ENCODE assay signal across 8 cellular contexts in genomic region chr15:99252326-99252725, GRCh38. TPM values are rescaled to one million over a fixed set of nuclear protein-coding genes. Genes with fewer than 3 reads are reported as not detected.
A peak's percentile ranks its signal among the peaks of the same experiment; 100 is the strongest.
DNase-seq lines count a peak whose midpoint lies in the region; ATAC-seq, FAIRE-seq and TF ChIP-seq lines count a peak whose summit lies in the region.

No MANE protein-coding gene starts in this region.

- CTCF ChIA-PET in AG04449 (lab: Yijun Ruan, JAX) (interaction anchor here (1.2 to 3.5 kb wide), 5 partner anchors 20 to 504 kb away, joined by 4 to 15 read pairs (median 9); no protein-coding TSS in a partner anchor), K562 (lab: Yijun Ruan, JAX; ENCODE audit: low intra/inter-chr PET ratio) (no interaction called here)

- WGBS in K562 (ENCODE audit: insufficient coverage, low coverage, missing lambda C conversion rate): 57% methylated on average over 7 of the region's 7 CpGs

- H3K27ac ChIP-seq in K562 (ENCODE audit: extremely low read depth, low read depth, low read length) (no peak overlapping the region), muscle layer of duodenum (ENCODE audit: low read length) (no peak overlapping the region)

- ATAC-seq in K562 (no peak), GM21723 (IDR thresholded peaks at IDR 0.05; ENCODE audit: unreplicated experiment) (no peak), HG03439 (IDR thresholded peaks at IDR 0.05; ENCODE audit: unreplicated experiment) (no peak), GM19035 (IDR thresholded peaks at IDR 0.05; ENCODE audit: unreplicated experiment) (no peak)

- no peak for TF ChIP-seq CTCF in AG04449 (IDR thresholded peaks at IDR 0.05; ENCODE audit: insufficient read depth, low read length, missing control alignments)
- no peak for TF ChIP-seq CTCF in HFF-Myc (IDR thresholded peaks at IDR 0.05; ENCODE audit: low read depth, low read length, missing control alignments)
- TF ChIP-seq CTCF in K562 (IDR thresholded peaks at IDR 0.05 in 2 of 3, conservative IDR thresholded peaks at IDR 0.05 in 1 of 3; ENCODE audit: insufficient read depth in 2 of 3, low read depth in 1 of 3, low read length in 3 of 3): no peak

- peak overlapping the region; percentile 75 for H3K4me3 ChIP-seq in AG04449 (ENCODE audit: low read depth, low read length)
- H3K4me3 ChIP-seq in HFF-Myc (replicated peaks; ENCODE audit: low read depth, low read length): peak overlapping the region; percentile 70
- H3K4me3 ChIP-seq in K562: peak overlapping the region; percentile 71; the same call in 1 of the 2 replicates
- peak overlapping the region; percentile 86 for H3K4me3 ChIP-seq in muscle layer of duodenum (ENCODE audit: low read depth in 1 of 2, low read length in 2 of 2)

- peaks cover 0 to 4% of the 10 kb centered on the region in 2 experiments; a peak in 1 of 5 replicates for H3K4me1 ChIP-seq in K562 (replicated peaks in 1 of 2; ENCODE audit: control insufficient read depth in 2 of 2, insufficient read depth in 2 of 2, low read length in 2 of 2)
- peaks cover 0 to 29% of the 10 kb centered on the region in 2 donors for H3K4me1 ChIP-seq in muscle layer of duodenum (ENCODE audit: control insufficient read depth in 1 of 2, insufficient read depth in 2 of 2, low read length in 2 of 2)

- no peaks in the 10 kb centered on the region for H3K79me2 ChIP-seq in K562 (ENCODE audit: control insufficient read depth, insufficient read depth, low read length)

- TF ChIP-seq EP300 in K562 (IDR thresholded peaks at IDR 0.05; ENCODE audit: low read length): no peak

- H3K27me3 ChIP-seq in K562 (ENCODE audit: control insufficient read depth in 2 of 2, insufficient read depth in 2 of 2, low read length in 2 of 2) (no peaks in the 10 kb centered on the region), muscle layer of duodenum (ENCODE audit: low read depth, low read length) (no peaks in the 10 kb centered on the region)

- in situ Hi-C loops in K562 (cut with MboI): no loop called here

- no peaks in the 10 kb centered on the region for H4K20me1 ChIP-seq in K562 (replicated peaks; ENCODE audit: control insufficient read depth, insufficient read depth, low read length)

- H3K9me1 ChIP-seq in K562 (ENCODE audit: control insufficient read depth, insufficient read depth, low read length): no peaks in the 10 kb centered on the region

- no peak for TF ChIP-seq RAD21 in K562 (CRISPR knock-in tag; conservative IDR thresholded peaks at IDR 0.05 in 1 of 2, IDR thresholded peaks at IDR 0.05 in 1 of 2)

- DNase-seq in AG04449 (ENCODE audit: low read depth, low spot score): no peak
- DNase-seq in HFF-Myc (ENCODE audit: extremely low read depth, low read depth): no peak
- no peak for DNase-seq in K562 (ENCODE audit: extremely low read depth in 1 of 4, low spot score in 3 of 4)
- DNase-seq in DMS153 (lab: John Stamatoyannopoulos, UW): no peak

- FAIRE-seq in K562 (lab: Jason Lieb, UNC): no peak

- BruUV-seq in K562 (replicated peaks; lab: Mats Ljungman, UMichigan): TSS peak; percentile 71

- H2AFZ ChIP-seq in K562 (ENCODE audit: low read depth, low read length): peak overlapping the region; percentile 85; the same call in 1 of the 2 replicates

- POLR2A ChIA-PET in AG04449 (lab: Yijun Ruan, JAX): interaction anchor here (1.6 kb wide), 1 partner anchor 452 kb away, joined by 3 read pairs; no protein-coding TSS in a partner anchor
- POLR2A ChIA-PET in K562 (lab: Yijun Ruan, JAX): interaction anchor here (1.3 kb wide), 1 partner anchor 8 kb away, joined by 5 read pairs; no protein-coding TSS in a partner anchor

- peak overlapping the region; percentile 81; the same call in 1 of the 2 replicates for H3K4me2 ChIP-seq in K562 (ENCODE audit: insufficient read depth, low read length)

- H3K36me3 ChIP-seq in K562 (ENCODE audit: control insufficient read depth, insufficient read depth, low read length) (no peaks in the 10 kb centered on the region), muscle layer of duodenum (ENCODE audit: control insufficient read depth in 1 of 2, insufficient read depth in 2 of 2, low read length in 2 of 2) (peaks cover 0 to 6% of the 10 kb centered on the region in 2 donors)

- no peak for TF ChIP-seq POLR2A in K562 (conservative IDR thresholded peaks at IDR 0.05)

- H3K9me3 ChIP-seq in K562 (replicated peaks; ENCODE audit: control insufficient read depth, insufficient read depth, low read depth, low read length) (no peaks in the 10 kb centered on the region), muscle layer of duodenum (ENCODE audit: control insufficient read depth in 1 of 2, low read length in 2 of 2) (no peaks in the 10 kb centered on the region)

- intact Hi-C loops in K562 (cut with micrococcal nuclease): no loop called here

- H3K9ac ChIP-seq in K562 (ENCODE audit: insufficient read depth in 1 of 2, low read depth in 2 of 2, low read length in 2 of 2): no peak overlapping the region

TF ChIP-seq in K562, 482 proteins besides CTCF, POLR2A, EP300 and RAD21 (continues in another document):
- TF ChIP-seq POLR2B (IDR thresholded peaks at IDR 0.05; ENCODE audit: low read depth, partially characterized antibody) (no peak), TEAD2 (tag; IDR thresholded peaks at IDR 0.05) (no peak), EHMT2 (IDR thresholded peaks at IDR 0.05) (no peak), TAF7 (tag; IDR thresholded peaks at IDR 0.05) (no peak), HDAC3 (IDR thresholded peaks at IDR 0.05; ENCODE audit: borderline replicate concordance, partially characterized antibody) (no peak), FOXK1 (CRISPR knock-in tag; IDR thresholded peaks at IDR 0.05; ENCODE audit: borderline replicate concordance) (no peak), STAG1 (CRISPR knock-in tag; IDR thresholded peaks at IDR 0.05; ENCODE audit: borderline replicate concordance) (no peak), GTF3C2 (IDR thresholded peaks at IDR 0.05; ENCODE audit: borderline replicate concordance, extremely low read depth, insufficient read length) (no peak)

RNA-seq across cellular contexts. Expression of gene LRRC28, which starts 1.0 kb away (rescaled TPM):
- 10.4 and 19.6 TPM in 2 replicates for total RNA-seq in K562 (2011; cell fraction: chromatin; rRNA removed; ENCODE audit: low replicate concordance)
- total RNA-seq in K562 (2011; cell fraction: nucleolus; rRNA removed): 4.2 and 11.6 TPM in 2 replicates
- total RNA-seq in K562 (2011; cell fraction: nucleoplasm; rRNA removed): 9.2 and 15.8 TPM in 2 replicates
- total RNA-seq in K562 (2014; rRNA removed) (6.8 and 8.1 TPM in 2 replicates), K562 (2014; rRNA removed; fragmentation: Illumina TruSeq; extraction: Trizol) (5.8 and 7.8 TPM in 2 replicates), K562 (2015; rRNA removed; fragmentation: Illumina TruSeq; extraction: Trizol) (6.6 and 7.2 TPM in 2 replicates), K562 (2021) (5.9 and 9.3 TPM in 2 replicates)
- polyA plus RNA-seq in K562 (2011; rRNA removed) (6.5 and 17.4 TPM in 2 replicates), K562 (2014; fragmentation: Illumina TruSeq; extraction: Trizol) (6.7 and 7.9 TPM in 2 replicates), K562 (2014; fragmentation: Nextera tagmentation; extraction: Ambion mirVana) (10 to 100 TPM in 1 of 2 experiments, 1 to 10 TPM in 1; 9.2 to 10.0 TPM), K562 (2014; rRNA removed) (5.5 and 8.6 TPM in 2 replicates)
- polyA plus RNA-seq in K562 (2011; cell fraction: cytosol; rRNA removed): 8.4 and 9.0 TPM in 2 replicates
- polyA plus RNA-seq in K562 (2011; cell fraction: nucleus; rRNA removed): 6.5 and 10.0 TPM in 2 replicates
- polyA plus RNA-seq in K562 (2012): 5.6 and 11.3 TPM in 2 replicates
- 11.1 and 19.8 TPM in 2 replicates for polyA minus RNA-seq in K562 (2011; rRNA and poly(A)+ RNA removed)
- polyA minus RNA-seq in K562 (2011; cell fraction: cytosol; rRNA and poly(A)+ RNA removed): 3.4 and 5.7 TPM in 2 replicates
- polyA minus RNA-seq in K562 (2011; cell fraction: nucleus; rRNA and poly(A)+ RNA removed): 7.3 and 14.5 TPM in 2 replicates

RNA-seq across cellular contexts. Expression of gene TTC23, which starts 2.9 kb away (rescaled TPM):
- total RNA-seq in K562 (2011; cell fraction: chromatin; rRNA removed; ENCODE audit: low replicate concordance): 2.8 and 8.4 TPM in 2 replicates
- 1.4 and 2.3 TPM in 2 replicates for total RNA-seq in K562 (2011; cell fraction: nucleolus; rRNA removed)
- total RNA-seq in K562 (2011; cell fraction: nucleoplasm; rRNA removed): 2.6 and 4.2 TPM in 2 replicates
- total RNA-seq in K562 (2014; rRNA removed): 2.3 TPM in 2 replicates
- total RNA-seq in K562 (2014; rRNA removed; fragmentation: Illumina TruSeq; extraction: Trizol): 3.7 and 4.1 TPM in 2 replicates
- 4.5 and 4.6 TPM in 2 replicates for total RNA-seq in K562 (2015; rRNA removed; fragmentation: Illumina TruSeq; extraction: Trizol)
- total RNA-seq in K562 (2021): 3.2 and 3.5 TPM in 2 replicates
- 0.91 and 1.7 TPM in 2 replicates for polyA plus RNA-seq in K562 (2011; rRNA removed)
- 0.49 and 0.63 TPM in 2 replicates for polyA plus RNA-seq in K562 (2011; cell fraction: cytosol; rRNA removed)
- polyA plus RNA-seq in K562 (2011; cell fraction: nucleus; rRNA removed): 1.6 and 2.9 TPM in 2 replicates
- 3.2 and 4.6 TPM in 2 replicates for polyA plus RNA-seq in K562 (2012)
- 3.4 and 3.7 TPM in 2 replicates for polyA plus RNA-seq in K562 (2014; fragmentation: Illumina TruSeq; extraction: Trizol)
- under 1 TPM; 0.41 to 0.69 TPM for polyA plus RNA-seq in K562 (2014; fragmentation: Nextera tagmentation; extraction: Ambion mirVana)
- polyA plus RNA-seq in K562 (2014; rRNA removed): 1.7 and 2.5 TPM in 2 replicates
- polyA minus RNA-seq in K562 (2011; rRNA and poly(A)+ RNA removed): 1.7 and 2.0 TPM in 2 replicates
- polyA minus RNA-seq in K562 (2011; cell fraction: cytosol; rRNA and poly(A)+ RNA removed): 1.0 and 2.2 TPM in 2 replicates
- polyA minus RNA-seq in K562 (2011; cell fraction: nucleus; rRNA and poly(A)+ RNA removed): 2.3 TPM in 2 replicates
